Comparison of ENCODE assay signal across 1 cellular context in genomic region chr5:134438641-134439621, GRCh38.
TF ChIP-seq lines count a peak whose summit lies in the region.

No MANE protein-coding gene starts in this region.

TF ChIP-seq in HepG2, 621 proteins besides CTCF, POLR2A, EP300 and RAD21 (continued from another document):
- no peak for TF ChIP-seq BRCA1 (CRISPR knock-in tag; IDR thresholded peaks at IDR 0.05)
- 0 out of 2 replicates have a peak, but pooled peaks have one; percentile 16 for TF ChIP-seq ZNF263 (CRISPR knock-in tag; IDR thresholded peaks at IDR 0.05)
- no peak for TF ChIP-seq CHD4 (IDR thresholded peaks at IDR 0.05; ENCODE audit: borderline replicate concordance, low read length)
- TF ChIP-seq CEBPG (CRISPR knock-in tag; IDR thresholded peaks at IDR 0.05), result peak; percentile 48
- TF ChIP-seq ZNF597 (CRISPR knock-in tag; IDR thresholded peaks at IDR 0.05), result no peak
- TF ChIP-seq FOXA1 (IDR thresholded peaks at IDR 0.05), result no peak
- TF ChIP-seq FOXA1 (CRISPR knock-in tag; IDR thresholded peaks at IDR 0.05), result no peak
- no peak for TF ChIP-seq CSRNP1 (CRISPR knock-in tag; IDR thresholded peaks at IDR 0.05)
- no peak for TF ChIP-seq FIP1L1 (IDR thresholded peaks at IDR 0.05; ENCODE audit: borderline replicate concordance, insufficient read depth, low read depth, low read length)
- TF ChIP-seq ZNF235 (CRISPR knock-in tag; IDR thresholded peaks at IDR 0.05; ENCODE audit: borderline replicate concordance), result no peak
- no peak for TF ChIP-seq CENPT (CRISPR knock-in tag; IDR thresholded peaks at IDR 0.05; ENCODE audit: low read depth)
- no peak for TF ChIP-seq ZNF446 (CRISPR knock-in tag; IDR thresholded peaks at IDR 0.05)
- peak in 1 of 2 experiments; percentile 61; a peak in 2 of 4 replicates for TF ChIP-seq ATF4 (CRISPR knock-in tag; IDR thresholded peaks at IDR 0.05)
- no peak for TF ChIP-seq ZFY (CRISPR knock-in tag; IDR thresholded peaks at IDR 0.05)
- no peak for TF ChIP-seq PBX2 (CRISPR knock-in tag; IDR thresholded peaks at IDR 0.05)
- TF ChIP-seq ZHX2 (IDR thresholded peaks at IDR 0.05; ENCODE audit: low read depth), result no peak
- no peak for TF ChIP-seq ZHX2 (CRISPR knock-in tag; IDR thresholded peaks at IDR 0.05; ENCODE audit: borderline replicate concordance)
- TF ChIP-seq HOXD1 (CRISPR knock-in tag; IDR thresholded peaks at IDR 0.05), result no peak
- TF ChIP-seq HIC2 (CRISPR knock-in tag; IDR thresholded peaks at IDR 0.05; ENCODE audit: low read depth), result no peak
- TF ChIP-seq MEIS2 (CRISPR knock-in tag; IDR thresholded peaks at IDR 0.05), result no peak
- TF ChIP-seq NR2F6 (IDR thresholded peaks at IDR 0.05), result peak; percentile 58
- no peak for TF ChIP-seq NR2F6 (CRISPR knock-in tag; IDR thresholded peaks at IDR 0.05)
- TF ChIP-seq ZBTB10 (CRISPR knock-in tag; IDR thresholded peaks at IDR 0.05; ENCODE audit: borderline replicate concordance), result no peak
- no peak for TF ChIP-seq POGK (CRISPR knock-in tag; conservative IDR thresholded peaks at IDR 0.05)
- no peak for TF ChIP-seq ZNF709 (CRISPR knock-in tag; IDR thresholded peaks at IDR 0.05)
- no peak for TF ChIP-seq ZNF512 (CRISPR knock-in tag; IDR thresholded peaks at IDR 0.05)
- TF ChIP-seq ZNF232 (CRISPR knock-in tag; IDR thresholded peaks at IDR 0.05; ENCODE audit: borderline replicate concordance), result peak; percentile 95; the same call in 1 of the 2 replicates
- TF ChIP-seq ZNF180 (CRISPR knock-in tag; IDR thresholded peaks at IDR 0.05; ENCODE audit: borderline replicate concordance, low read depth), result no peak
- no peak for TF ChIP-seq ZNF670 (CRISPR knock-in tag; IDR thresholded peaks at IDR 0.05; ENCODE audit: borderline replicate concordance)
- TF ChIP-seq SNAI1 (CRISPR knock-in tag; IDR thresholded peaks at IDR 0.05; ENCODE audit: borderline replicate concordance), result no peak
- TF ChIP-seq GATAD1 (CRISPR knock-in tag; IDR thresholded peaks at IDR 0.05), result no peak
- no peak for TF ChIP-seq RXRB (CRISPR knock-in tag; IDR thresholded peaks at IDR 0.05; ENCODE audit: borderline replicate concordance)
- TF ChIP-seq NFKB2 (CRISPR knock-in tag; IDR thresholded peaks at IDR 0.05; ENCODE audit: borderline replicate concordance), result no peak
